Comparison of ENCODE assay signal across 1 cellular context in genomic region chr15:62254137-62254934, GRCh38.
TF ChIP-seq lines count a peak whose summit lies in the region.

No MANE protein-coding gene starts in this region.

TF ChIP-seq in GM23338, 12 proteins besides CTCF, POLR2A, EP300 and RAD21 (continued from another document):
- TF ChIP-seq ZNF462 (CRISPR knock-in tag; IDR thresholded peaks at IDR 0.05) = no peak
- TF ChIP-seq STAT1 (IDR thresholded peaks at IDR 0.05; ENCODE audit: unreplicated experiment) = no peak
- no peak for TF ChIP-seq REST (IDR thresholded peaks at IDR 0.05; ENCODE audit: unreplicated experiment)
- TF ChIP-seq CREB1 (CRISPR knock-in tag; IDR thresholded peaks at IDR 0.05; ENCODE audit: low read depth) = no peak
